In the genomic region with DNA sequence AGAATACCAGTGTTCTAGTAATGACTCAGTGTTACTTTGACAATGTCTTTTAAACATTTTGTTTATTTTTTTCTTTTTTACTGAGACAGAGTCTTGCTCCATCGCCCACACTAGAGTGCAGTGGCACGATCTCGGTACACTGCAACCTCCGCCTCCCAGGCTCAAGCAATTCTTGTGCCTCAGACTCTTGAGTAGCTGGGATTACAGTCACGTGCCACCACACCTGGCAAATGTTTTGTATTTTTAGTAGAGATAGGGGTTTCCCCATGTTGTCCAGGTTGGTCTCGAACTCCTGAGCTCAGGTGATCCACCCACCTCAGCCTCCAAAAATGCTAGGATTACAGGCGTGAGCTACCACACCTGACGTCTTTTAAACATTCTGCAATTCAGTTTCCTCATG, we compare ENCODE assay signal across 17 cellular contexts. TPM values are rescaled to one million over a fixed set of nuclear protein-coding genes. Genes with fewer than 3 reads are reported as not detected.
DNase-seq lines count a peak whose midpoint lies in the region; TF ChIP-seq lines count a peak whose summit lies in the region.
"Had no signal": no experiment of that assay in that cellular context is flagged by ENCODE, and none has a peak within 500 bp of the region (broad histone marks: within the 10 kb centered on the region; RNA-seq: fewer than 3 reads in every experiment).

No MANE protein-coding gene starts in this region.

- peaks cover 13% of the 10 kb centered on the region for H3K36me3 ChIP-seq in CD4-positive, alpha-beta memory T cell (ENCODE audit: insufficient read depth, low read length)

- peak overlapping the region in 4 of 7 donors; percentile 3 to 51 (median 25) for H3K27ac Mint-ChIP-seq in CD4-positive, alpha-beta memory T cell
- no peak overlapping the region for H3K27ac Mint-ChIP-seq in HFFc6
- H3K27ac Mint-ChIP-seq: CD4-positive, alpha-beta T cell had no signal

- no peaks in the 10 kb centered on the region for H3K27me3 Mint-ChIP-seq in CD4-positive, alpha-beta memory T cell
- no peaks in the 10 kb centered on the region for H3K27me3 Mint-ChIP-seq in HFFc6 (ENCODE audit: insufficient read depth)
- H3K27me3 Mint-ChIP-seq: CD4-positive, alpha-beta T cell had no signal

- H3K9me3 Mint-ChIP-seq in CD4-positive, alpha-beta memory T cell = no peaks in the 10 kb centered on the region
- H3K9me3 Mint-ChIP-seq in HFFc6 = no peaks in the 10 kb centered on the region
- H3K9me3 Mint-ChIP-seq: CD4-positive, alpha-beta T cell had no signal

- H3K4me3 Mint-ChIP-seq in CD4-positive, alpha-beta memory T cell = no peak overlapping the region
- H3K4me3 Mint-ChIP-seq in HFFc6 = no peak overlapping the region
- H3K4me3 Mint-ChIP-seq: CD4-positive, alpha-beta T cell had no signal

- no peak for DNase-seq in CD4-positive, alpha-beta memory T cell
- peak; percentile 6 for DNase-seq in EH (ENCODE audit: low read depth)
- peak; percentile 33 for DNase-seq in fibroblast of gingiva (ENCODE audit: low read depth)
- DNase-seq in renal cortical epithelial cell (ENCODE audit: low read depth) = peak; percentile 15
- DNase-seq in amygdala (lab: John Stamatoyannopoulos, UW) = no peak
- DNase-seq in SIG-M5 treated with dmso at 0.1 percent for 504 hours (lab: John Stamatoyannopoulos, UW; ENCODE audit: unreplicated experiment) = no peak
- no peak for DNase-seq in HFFc6
- DNase-seq: ACHN; BE2C; Calu3; CD4-positive, alpha-beta T cell; DMS79 treated with DMSO at 0.1 percent for 48 hours; EL; GOT3; H7; KG1 had no signal

- TF ChIP-seq CTCF in HFFc6 (IDR thresholded peaks at IDR 0.05) = no peak

- H3K4me1 ChIP-seq in CD4-positive, alpha-beta memory T cell (ENCODE audit: insufficient read depth, low read length) = no peaks in the 10 kb centered on the region
- H3K4me1 ChIP-seq: BE2C had no signal

- CTCF ChIA-PET in CD4-positive, alpha-beta memory T cell (lab: Charles Lee; ENCODE audit: partially characterized antibody) = no interaction called here

- H3K27me3 ChIP-seq in CD4-positive, alpha-beta memory T cell (ENCODE audit: insufficient read depth, low read length) = no peaks in the 10 kb centered on the region
- H3K27me3 ChIP-seq: BE2C had no signal

- intact Hi-C loops in CD4-positive, alpha-beta memory T cell (cut with micrococcal nuclease) = no loop called here

- POLR2A ChIA-PET in CD4-positive, alpha-beta memory T cell (lab: Charles Lee; ENCODE audit: partially characterized antibody) = no interaction called here

- peaks cover 0 to 10% (median 4%) of the 10 kb centered on the region in 4 donors for H3K4me1 Mint-ChIP-seq in CD4-positive, alpha-beta memory T cell
- H3K4me1 Mint-ChIP-seq in HFFc6 (ENCODE audit: low read depth) = peaks cover 18% of the 10 kb centered on the region

- H3K27ac ChIP-seq in CD4-positive, alpha-beta memory T cell (ENCODE audit: low read depth, low read length) = no peak overlapping the region

- no peak overlapping the region for H3K4me3 ChIP-seq in CD4-positive, alpha-beta memory T cell (ENCODE audit: low read length in 2 of 2)
- H3K4me3 ChIP-seq: GM12878 had no signal

- H3K36me3 Mint-ChIP-seq in CD4-positive, alpha-beta memory T cell = peaks cover 18 to 29% of the 10 kb centered on the region in 2 donors
- H3K36me3 Mint-ChIP-seq in HFFc6 (ENCODE audit: low read depth) = peaks cover 11% of the 10 kb centered on the region

- H3K9me3 ChIP-seq in CD4-positive, alpha-beta memory T cell (ENCODE audit: control insufficient read depth in 1 of 2, low read length in 2 of 2) = no peaks in the 10 kb centered on the region
- H3K9me3 ChIP-seq: BE2C had no signal

RNA-seq across cellular contexts. Expression of a gene that starts 15.7 kb away (rescaled TPM):
- total RNA-seq in CD4-positive, alpha-beta memory T cell = 10 to 100 TPM; 42.8 to 47.6 TPM
- polyA plus RNA-seq in CD4-positive, alpha-beta memory T cell = 10 to 100 TPM; 12.9 to 15.9 TPM
- 24.5 and 37.8 TPM in 2 replicates for total RNA-seq in renal cortical epithelial cell
- total RNA-seq in HFFc6 (2021; fragmentation: NEBNext Ultra II Directional; extraction: Animal tissue kit (Norgen Biotek cat#: 25700)) = 10 to 100 TPM; 24.9 to 31.1 (median 28.9) TPM

RNA-seq across cellular contexts. Expression of a gene that starts 34.2 kb away (rescaled TPM):
- total RNA-seq in CD4-positive, alpha-beta memory T cell = 10 to 100 TPM; 55.8 to 63.5 TPM
- 100 to 1,000 TPM in 1 of 2 donors, 10 to 100 TPM in 1; 69.6 to 101 TPM for polyA plus RNA-seq in CD4-positive, alpha-beta memory T cell
- total RNA-seq in renal cortical epithelial cell = 34.7 and 85.1 TPM in 2 replicates
- 10 to 100 TPM; 25.5 to 35.2 (median 30.4) TPM for total RNA-seq in HFFc6 (2021; fragmentation: NEBNext Ultra II Directional; extraction: Animal tissue kit (Norgen Biotek cat#: 25700))

Comparison
In these comparisons a context has a peak if more than half of its experiments do, and no peak if none do; other contexts are left out.
1. DNase-seq: peak in EH (single experiment), fibroblast of gingiva (single experiment) and renal cortical epithelial cell (single experiment); none in CD4-positive, alpha-beta memory T cell (0 of 5), amygdala (0 of 56), SIG-M5 treated with dmso at 0.1 percent for 504 hours (single experiment) and HFFc6 (single experiment).